In genomic region chr4:109254845-109255244, GRCh38 we compare ENCODE assay signal across 9 cellular contexts. TPM values are rescaled to one million over a fixed set of nuclear protein-coding genes. Genes with fewer than 3 reads are reported as not detected.
"Had no signal": no experiment of that assay in that cellular context is flagged by ENCODE, and none has a peak within 500 bp of the region (broad histone marks: within the 10 kb centered on the region; RNA-seq: fewer than 3 reads in every experiment).

No MANE protein-coding gene starts in this region.

- H3K4me2 ChIP-seq: KMS-11 had no signal

- H3K27ac ChIP-seq: HL-60, KMS-11 had no signal

- ATAC-seq: HepG2 had no signal

- FAIRE-seq: HepG2, HTR-8/SVneo had no signal

- DNase-seq: IMR-90, KBM-7, KG1 had no signal

- H3K9ac ChIP-seq: KMS-11 had no signal

RNA-seq across cellular contexts. Expression of gene COL25A1, which starts 47.6 kb away (rescaled TPM):
- total RNA-seq: HepG2, HT-29 had no signal
- polyA plus RNA-seq: HepG2, IgD-negative memory B cell had no signal
